In the genomic region with DNA sequence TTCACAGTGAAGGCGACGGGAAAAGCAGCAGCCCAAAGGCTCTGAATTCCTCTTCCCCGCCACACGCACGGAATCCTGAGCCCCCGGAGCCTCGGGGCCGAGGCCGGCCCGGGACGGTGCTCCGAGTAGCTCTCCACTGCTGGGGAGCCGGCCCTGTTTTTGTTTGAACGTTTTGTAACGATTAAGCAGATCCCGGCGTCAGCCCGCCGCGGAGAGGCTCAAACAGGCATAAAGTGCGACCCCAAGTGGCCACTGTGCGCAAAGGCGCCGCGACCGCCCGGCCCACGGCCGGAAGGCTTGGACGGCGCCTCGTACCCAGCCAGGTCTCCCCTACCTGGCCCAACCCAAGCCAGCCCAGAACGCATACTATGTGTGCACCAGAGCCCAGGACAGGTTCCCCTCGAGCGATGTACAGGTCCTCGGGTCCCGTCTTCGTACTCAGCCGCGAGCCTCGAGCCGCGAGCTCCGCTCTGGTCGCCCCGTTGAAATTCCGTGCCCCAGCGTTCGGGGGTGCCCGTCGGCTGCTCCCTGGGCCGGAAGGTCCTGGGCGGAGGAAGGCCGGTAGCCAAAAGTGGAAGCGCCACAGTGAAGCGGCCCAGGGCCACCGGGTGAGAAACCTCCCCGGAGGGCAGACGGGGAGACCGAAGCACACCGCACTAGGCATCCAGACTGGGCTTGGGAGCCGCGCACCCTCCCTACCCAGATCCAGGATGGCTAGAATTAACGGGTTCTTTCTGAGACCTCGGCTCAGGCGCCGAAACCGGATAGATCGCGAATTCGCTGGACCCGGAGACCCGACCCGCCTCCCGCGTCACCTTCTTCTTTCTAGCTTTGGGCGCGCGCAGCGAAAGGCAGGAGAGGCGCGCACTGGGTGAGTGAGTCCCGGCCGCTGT, we compare ENCODE assay signal across 8 cellular contexts. TPM values are rescaled to one million over a fixed set of nuclear protein-coding genes. Genes with fewer than 3 reads are reported as not detected.
A peak's percentile ranks its signal among the peaks of the same experiment; 100 is the strongest.
DNase-seq lines count a peak whose midpoint lies in the region; ATAC-seq and TF ChIP-seq lines count a peak whose summit lies in the region.

No MANE protein-coding gene starts in this region.

- H3K4me1 Mint-ChIP-seq in HFFc6 (ENCODE audit: low read depth), result no peaks in the 10 kb centered on the region
- H3K4me1 Mint-ChIP-seq in activated B cell treated with CpG ODN at 0.5 μM for 24 hours, result peaks cover 19% of the 10 kb centered on the region
- peaks cover 35% of the 10 kb centered on the region for H3K4me1 Mint-ChIP-seq in chondrocyte (ENCODE audit: low read depth)

- H3K27ac Mint-ChIP-seq in HFFc6 (no peak overlapping the region; the same call in 1 of the 2 replicates), activated B cell treated with CpG ODN at 0.5 μM for 24 hours (no peak overlapping the region), chondrocyte (ENCODE audit: unreplicated experiment) (peak overlapping the region; percentile 92)

- POLR2A ChIA-PET in activated B cell treated with CpG ODN at 0.5 μM for 24 hours (lab: Charles Lee), result interaction anchor here (1.5 kb wide), 1 partner anchor 860 kb away, joined by 5 read pairs; no protein-coding TSS in a partner anchor

- peak; percentile 56 for ATAC-seq in activated B cell treated with CpG ODN at 0.5 μM for 24 hours (ENCODE audit: low read depth)
- ATAC-seq in GM18870 (IDR thresholded peaks at IDR 0.05; ENCODE audit: unreplicated experiment), result no peak

- CTCF ChIA-PET in activated B cell treated with CpG ODN at 0.5 μM for 24 hours (lab: Charles Lee), result interaction anchor here (1.0 to 2.0 kb wide), 4 partner anchors 9 to 1424 kb away, joined by 3 to 10 read pairs (median 6); no protein-coding TSS in a partner anchor

- TF ChIP-seq CTCF in HFFc6 (IDR thresholded peaks at IDR 0.05), result peak; percentile 90
- TF ChIP-seq CTCF in activated B cell treated with CpG ODN at 0.5 μM for 24 hours (IDR thresholded peaks at IDR 0.05), result no peak
- TF ChIP-seq CTCF in chondrocyte (IDR thresholded peaks at IDR 0.05), result peak; percentile 96

- H3K4me3 Mint-ChIP-seq in HFFc6, result peak overlapping the region; percentile 83
- H3K4me3 Mint-ChIP-seq in activated B cell treated with CpG ODN at 0.5 μM for 24 hours, result peak overlapping the region; percentile 78
- H3K4me3 Mint-ChIP-seq in chondrocyte (ENCODE audit: unreplicated experiment), result peak overlapping the region; percentile 83

- H3K27me3 Mint-ChIP-seq in HFFc6 (ENCODE audit: insufficient read depth) (peaks cover 26% of the 10 kb centered on the region), activated B cell treated with CpG ODN at 0.5 μM for 24 hours (peaks cover 68% of the 10 kb centered on the region), chondrocyte (ENCODE audit: low read depth) (peaks cover 64% of the 10 kb centered on the region)

- H3K9me3 Mint-ChIP-seq in HFFc6 (no peaks in the 10 kb centered on the region), activated B cell treated with CpG ODN at 0.5 μM for 24 hours (no peaks in the 10 kb centered on the region), chondrocyte (ENCODE audit: low read depth) (no peaks in the 10 kb centered on the region)

- H3K36me3 Mint-ChIP-seq in HFFc6 (ENCODE audit: low read depth) (no peaks in the 10 kb centered on the region), activated B cell treated with CpG ODN at 0.5 μM for 24 hours (ENCODE audit: low read depth) (no peaks in the 10 kb centered on the region), chondrocyte (ENCODE audit: low read depth) (no peaks in the 10 kb centered on the region)

- intact Hi-C loops in activated B cell treated with CpG ODN at 0.5 μM for 24 hours (cut with micrococcal nuclease), result loop anchor here (1.0 to 10.0 kb wide), 5 partner anchors 425 to 1577 kb away; no protein-coding TSS in a partner anchor

- DNase-seq in GM04504 (ENCODE audit: low read depth) (peak; percentile 73), HFFc6 (peak; percentile 42), NCI-H2029 treated with DMSO at 0.1 percent for 48 hours (lab: John Stamatoyannopoulos, UW) (peak; percentile 52), activated B cell treated with CpG ODN at 0.5 μM for 24 hours (peak; percentile 59), chondrocyte (ENCODE audit: low spot score) (no peak), kidney glomerular epithelial cell (lab: John Stamatoyannopoulos, UW) (peak; percentile 31)
- DNase-seq in stimulated activated CD4-positive, alpha-beta T cell treated with anti-CD3 and anti-CD28 coated beads, Interleukin-12 subunit alpha, Interleukin-12 subunit beta, amount 100 ng/mL, for 48 hours (ENCODE audit: low read depth in 2 of 3, low spot score in 1 of 3), result peak; percentile 59 to 78 (median 62)

RNA-seq across cellular contexts. Expression of a gene that starts 1.2 kb away (rescaled TPM):
- under 1 TPM in 1 of 6 experiments, not detected in 5; 0.05 TPM for total RNA-seq in HFFc6 (2021; fragmentation: NEBNext Ultra II Directional; extraction: Animal tissue kit (Norgen Biotek cat#: 25700))
- total RNA-seq in activated B cell treated with CpG ODN at 0.5 μM for 24 hours (0.61 and 1.1 TPM in 2 replicates), chondrocyte (3.0 to 5.4 TPM (median 4.2 TPM) in 3 replicates)
